Comparison of ENCODE assay signal across 10 cellular contexts in the genomic region with DNA sequence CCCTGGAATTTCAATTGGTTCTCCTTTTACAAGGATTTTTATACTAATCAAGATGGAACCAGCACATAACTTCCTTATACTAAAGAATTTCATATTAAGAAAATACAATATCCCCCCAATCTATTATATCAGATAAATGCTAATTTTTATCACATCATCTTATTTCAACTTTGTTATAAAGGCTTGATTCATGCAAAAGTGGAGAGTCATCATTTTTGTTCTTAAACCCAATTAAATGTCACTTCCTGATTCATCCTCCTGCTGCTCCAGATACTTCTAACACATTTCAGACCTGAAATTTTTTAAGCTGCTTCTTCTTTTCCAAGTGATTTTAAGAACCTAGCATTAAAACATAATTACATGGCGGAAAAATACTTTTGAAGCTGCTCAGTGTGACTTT.
DNase-seq lines count a peak whose midpoint lies in the region; ATAC-seq, FAIRE-seq and TF ChIP-seq lines count a peak whose summit lies in the region.
"Had no signal": no experiment of that assay in that cellular context is flagged by ENCODE, and none has a peak within 500 bp of the region (broad histone marks: within the 10 kb centered on the region; RNA-seq: fewer than 3 reads in every experiment).

No MANE protein-coding gene starts in this region.

- no peaks in the 10 kb centered on the region for H3F3A ChIP-seq in SK-N-SH (replicated peaks; ENCODE audit: insufficient read depth)

- 0 out of 2 replicates have a peak overlapping the region, but pooled peaks have one; percentile 65 for H2AFZ ChIP-seq in SK-N-SH (ENCODE audit: low read depth)

- WGBS in SK-N-SH (ENCODE audit: low lambda C conversion rate): 52% methylated on average over 1 of the region's 1 CpG
- WGBS in small intestine, 3 donors: 85 to 93% (median 92%) methylated on average over 1 of the region's 1 CpG

- H3K27me3 ChIP-seq in SK-N-SH (ENCODE audit: insufficient read depth): no peaks in the 10 kb centered on the region
- H3K27me3 ChIP-seq in small intestine (ENCODE audit: control insufficient read depth in 2 of 2, insufficient read depth in 2 of 2, low read length in 2 of 2): no peaks in the 10 kb centered on the region
- H3K27me3 ChIP-seq: SJSA1 had no signal

- H4K20me1 ChIP-seq in SK-N-SH (ENCODE audit: insufficient read depth): no peaks in the 10 kb centered on the region

- H3K79me2 ChIP-seq in SK-N-SH (ENCODE audit: insufficient read depth): no peaks in the 10 kb centered on the region

- no peak for ATAC-seq in SK-N-SH treated with all-trans-retinoic acid at 6 μM for 48 hours

- H3K9me2 ChIP-seq in SK-N-SH: no peaks in the 10 kb centered on the region

- no peaks in the 10 kb centered on the region for H3K36me3 ChIP-seq in SK-N-SH (replicated peaks in 1 of 2; ENCODE audit: control insufficient read depth in 1 of 2, insufficient read depth in 2 of 2, low read length in 1 of 2)
- no peaks in the 10 kb centered on the region for H3K36me3 ChIP-seq in small intestine (ENCODE audit: control insufficient read depth in 2 of 2, insufficient read depth in 2 of 2, low read length in 2 of 2)
- H3K36me3 ChIP-seq: SJSA1 had no signal

- H3K4me2 ChIP-seq in SK-N-SH: no peak overlapping the region
- H3K4me2 ChIP-seq: KMS-11 had no signal

- no peak overlapping the region for H3K9ac ChIP-seq in SK-N-SH
- H3K9ac ChIP-seq: KMS-11 had no signal

- peak; percentile 26 for FAIRE-seq in small intestine (lab: Jason Lieb, UNC)

- no peak overlapping the region for H3K4me3 ChIP-seq in SK-N-SH (ENCODE audit: low read depth in 2 of 2, low read length in 1 of 2)
- no peak overlapping the region for H3K4me3 ChIP-seq in small intestine (ENCODE audit: low read depth in 1 of 2, low read length in 2 of 2)
- H3K4me3 ChIP-seq: SJSA1 had no signal

- CTCF ChIA-PET in SK-N-SH (lab: Yijun Ruan, JAX): interaction anchor here (0.6 to 2.8 kb wide), 23 partner anchors 10 to 735 kb away, joined by 3 to 74 read pairs (median 6); partner anchors contain the start of gene PHIP

- no peak for DNase-seq in SK-N-SH
- peak; percentile 68 for DNase-seq in NCI-H69 (lab: John Stamatoyannopoulos, UW)
- DNase-seq in globus pallidus (ENCODE audit: low spot score): peak; percentile 3
- no peak for DNase-seq in small intestine
- no peak for DNase-seq in NCI-H1092 (lab: John Stamatoyannopoulos, UW)
- DNase-seq in Kasumi-1 (lab: John Stamatoyannopoulos, UW): no peak
- no peak for DNase-seq in Ammon's horn (ENCODE audit: low spot score)

- no peak for TF ChIP-seq EP300 in SK-N-SH (IDR thresholded peaks at IDR 0.05; ENCODE audit: borderline replicate concordance in 1 of 2, low read depth in 1 of 2, low read length in 1 of 2)

- H3K27ac ChIP-seq in SK-N-SH (ENCODE audit: low read depth in 2 of 2, low read length in 1 of 2) (peak overlapping the region in 1 of 2 experiments; percentile 100; a peak in 2 of 4 replicates), small intestine (ENCODE audit: low read depth in 1 of 2, low read length in 1 of 2) (no peak overlapping the region)
- H3K27ac ChIP-seq: KMS-11, SJSA1 had no signal

- POLR2A ChIA-PET in SK-N-SH (lab: Yijun Ruan, JAX): no interaction called here

- H3K9me3 ChIP-seq in SK-N-SH (no peaks in the 10 kb centered on the region), small intestine (ENCODE audit: control insufficient read depth, low read depth) (no peaks in the 10 kb centered on the region)
- H3K9me3 ChIP-seq: SJSA1 had no signal

- peaks cover 0 to 57% of the 10 kb centered on the region in 2 experiments; a peak in 3 of 4 replicates for H3K4me1 ChIP-seq in SK-N-SH (ENCODE audit: control insufficient read depth in 1 of 2, insufficient read depth in 2 of 2, low read depth in 1 of 2, low read length in 1 of 2)
- H3K4me1 ChIP-seq in small intestine (ENCODE audit: control insufficient read depth in 2 of 2, insufficient read depth in 1 of 2, low read depth in 1 of 2, low read length in 1 of 2): no peaks in the 10 kb centered on the region
- H3K4me1 ChIP-seq: SJSA1 had no signal

- TF ChIP-seq RAD21 in SK-N-SH (IDR thresholded peaks at IDR 0.05; ENCODE audit: low read length): no peak

- no peak for TF ChIP-seq CTCF in SK-N-SH (IDR thresholded peaks at IDR 0.05)

TF ChIP-seq in SK-N-SH, 30 proteins besides CTCF, POLR2A, EP300 and RAD21:
- TF ChIP-seq POLR2AphosphoS5 (IDR thresholded peaks at IDR 0.05; ENCODE audit: low read depth, low read length) (no peak), EZH2phosphoT487 (IDR thresholded peaks at IDR 0.05; ENCODE audit: borderline replicate concordance, low read depth) (no peak)

TF ChIP-seq in SK-N-SH treated with all-trans-retinoic acid at 6 μM for 48 hours, 23 proteins besides CTCF, POLR2A, EP300 and RAD21:
- no peak for TF ChIP-seq ZNF8 (CRISPR knock-in tag; IDR thresholded peaks at IDR 0.05)
- TF ChIP-seq GLIS3 (CRISPR knock-in tag; IDR thresholded peaks at IDR 0.05): no peak
- no peak for TF ChIP-seq ZNF565 (CRISPR knock-in tag; conservative IDR thresholded peaks at IDR 0.05; ENCODE audit: low read depth)
- no peak for TF ChIP-seq ZC3H10 (CRISPR knock-in tag; IDR thresholded peaks at IDR 0.05)
- TF ChIP-seq TSHZ2 (CRISPR knock-in tag; IDR thresholded peaks at IDR 0.05): no peak
- no peak for TF ChIP-seq ARNTL (CRISPR knock-in tag; IDR thresholded peaks at IDR 0.05; ENCODE audit: borderline replicate concordance, low read depth)
- TF ChIP-seq ESRRG (CRISPR knock-in tag; IDR thresholded peaks at IDR 0.05): no peak
- no peak for TF ChIP-seq ZNF70 (CRISPR knock-in tag; IDR thresholded peaks at IDR 0.05)
- TF ChIP-seq CSDC2 (CRISPR knock-in tag; IDR thresholded peaks at IDR 0.05): no peak
- no peak for TF ChIP-seq POU6F1 (CRISPR knock-in tag; IDR thresholded peaks at IDR 0.05; ENCODE audit: borderline replicate concordance, low read depth)
- no peak for TF ChIP-seq SNAI2 (CRISPR knock-in tag; IDR thresholded peaks at IDR 0.05)
- TF ChIP-seq TCF4 (CRISPR knock-in tag; IDR thresholded peaks at IDR 0.05; ENCODE audit: borderline replicate concordance): no peak

Comparison
In these comparisons a context has a peak if more than half of its experiments do, and no peak if none do; other contexts are left out.
1. DNase-seq: peak in NCI-H69 (single experiment) and globus pallidus (single experiment); none in SK-N-SH (single experiment), small intestine (single experiment), NCI-H1092 (single experiment), Kasumi-1 (0 of 2) and Ammon's horn (single experiment).